In the genomic region with DNA sequence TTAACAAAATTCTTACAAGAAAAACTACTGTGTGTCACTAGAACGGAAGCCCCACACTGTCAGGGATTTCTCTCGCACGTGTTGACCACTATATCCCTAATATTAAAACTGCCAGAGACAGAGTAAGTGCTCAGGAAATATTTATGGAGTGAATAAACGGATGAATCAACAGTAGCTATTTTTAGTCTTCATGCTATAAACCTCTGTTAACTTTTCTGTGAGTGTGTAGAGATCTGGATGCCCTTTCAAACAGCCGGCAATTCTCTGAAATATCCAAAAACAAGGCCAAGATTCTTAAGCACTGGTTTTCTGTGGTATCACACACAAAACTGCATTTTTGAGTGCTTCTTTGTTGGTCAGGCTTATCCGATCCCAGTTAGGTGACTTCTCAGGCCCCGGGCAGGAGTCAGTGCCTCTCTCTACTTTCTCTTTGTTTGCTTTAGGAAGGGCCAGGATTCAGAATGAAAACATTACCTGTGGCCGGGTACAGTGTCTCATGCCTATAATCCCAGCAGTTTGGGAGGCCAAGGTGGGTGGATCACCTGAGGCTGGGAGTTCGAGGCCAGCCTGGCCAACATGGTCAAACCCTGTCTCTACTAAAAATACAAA, we compare ENCODE assay signal across 1 cellular context.
TF ChIP-seq lines count a peak whose summit lies in the region.

No MANE protein-coding gene starts in this region.

TF ChIP-seq in HepG2, 621 proteins besides CTCF, POLR2A, EP300 and RAD21 (continues in another document):
- TF ChIP-seq ZNF768 (CRISPR knock-in tag; IDR thresholded peaks at IDR 0.05) (no peak), SALL2 (CRISPR knock-in tag; IDR thresholded peaks at IDR 0.05) (no peak), XBP1 (CRISPR knock-in tag; IDR thresholded peaks at IDR 0.05) (no peak), SATB2 (CRISPR knock-in tag; IDR thresholded peaks at IDR 0.05) (no peak), ZNF121 (CRISPR knock-in tag; IDR thresholded peaks at IDR 0.05) (0 out of 2 replicates have a peak, but pooled peaks have one; percentile 27), ETV5 (CRISPR knock-in tag; IDR thresholded peaks at IDR 0.05; ENCODE audit: borderline replicate concordance) (no peak), KDM4B (CRISPR knock-in tag; IDR thresholded peaks at IDR 0.05) (no peak), ZBTB21 (CRISPR knock-in tag; IDR thresholded peaks at IDR 0.05) (no peak), POLR2G (IDR thresholded peaks at IDR 0.05; ENCODE audit: low read depth, low read length) (no peak), SIX1 (CRISPR knock-in tag; IDR thresholded peaks at IDR 0.05; ENCODE audit: borderline replicate concordance) (no peak), SIN3B (IDR thresholded peaks at IDR 0.05; ENCODE audit: low read length) (no peak), ARNT (IDR thresholded peaks at IDR 0.05) (no peak), ZNF317 (CRISPR knock-in tag; IDR thresholded peaks at IDR 0.05) (no peak), ZNF546 (CRISPR knock-in tag; conservative IDR thresholded peaks at IDR 0.05) (no peak), ARHGAP35 (CRISPR knock-in tag; IDR thresholded peaks at IDR 0.05; ENCODE audit: borderline replicate concordance) (no peak), NCOA5 (CRISPR knock-in tag; IDR thresholded peaks at IDR 0.05) (no peak), ZBTB7B (CRISPR knock-in tag; IDR thresholded peaks at IDR 0.05) (no peak), KLF13 (CRISPR knock-in tag; IDR thresholded peaks at IDR 0.05) (no peak), PPARG (CRISPR knock-in tag; conservative IDR thresholded peaks at IDR 0.05) (0 out of 2 replicates have a peak, but pooled peaks have one; percentile 30), PHF21A (CRISPR knock-in tag; IDR thresholded peaks at IDR 0.05) (peak; percentile 39; the same call in 1 of the 2 replicates), RBM39 (IDR thresholded peaks at IDR 0.05; ENCODE audit: low read depth, low read length, poor library complexity, severe bottlenecking) (no peak), ZFY (CRISPR knock-in tag; IDR thresholded peaks at IDR 0.05) (no peak), ZFP41 (CRISPR knock-in tag; IDR thresholded peaks at IDR 0.05; ENCODE audit: borderline replicate concordance) (no peak), KAT2B (IDR thresholded peaks at IDR 0.05; ENCODE audit: borderline replicate concordance, low read depth, low read length) (no peak), ZNF263 (CRISPR knock-in tag; IDR thresholded peaks at IDR 0.05) (no peak), NKX3-1 (CRISPR knock-in tag; IDR thresholded peaks at IDR 0.05) (no peak), KDM2A (CRISPR knock-in tag; IDR thresholded peaks at IDR 0.05; ENCODE audit: borderline replicate concordance, low read depth) (no peak), ZNF296 (CRISPR knock-in tag; conservative IDR thresholded peaks at IDR 0.05) (no peak), MAFF (IDR thresholded peaks at IDR 0.05; ENCODE audit: low read depth, low read length) (no peak)
- TF ChIP-seq, protein P1, sequence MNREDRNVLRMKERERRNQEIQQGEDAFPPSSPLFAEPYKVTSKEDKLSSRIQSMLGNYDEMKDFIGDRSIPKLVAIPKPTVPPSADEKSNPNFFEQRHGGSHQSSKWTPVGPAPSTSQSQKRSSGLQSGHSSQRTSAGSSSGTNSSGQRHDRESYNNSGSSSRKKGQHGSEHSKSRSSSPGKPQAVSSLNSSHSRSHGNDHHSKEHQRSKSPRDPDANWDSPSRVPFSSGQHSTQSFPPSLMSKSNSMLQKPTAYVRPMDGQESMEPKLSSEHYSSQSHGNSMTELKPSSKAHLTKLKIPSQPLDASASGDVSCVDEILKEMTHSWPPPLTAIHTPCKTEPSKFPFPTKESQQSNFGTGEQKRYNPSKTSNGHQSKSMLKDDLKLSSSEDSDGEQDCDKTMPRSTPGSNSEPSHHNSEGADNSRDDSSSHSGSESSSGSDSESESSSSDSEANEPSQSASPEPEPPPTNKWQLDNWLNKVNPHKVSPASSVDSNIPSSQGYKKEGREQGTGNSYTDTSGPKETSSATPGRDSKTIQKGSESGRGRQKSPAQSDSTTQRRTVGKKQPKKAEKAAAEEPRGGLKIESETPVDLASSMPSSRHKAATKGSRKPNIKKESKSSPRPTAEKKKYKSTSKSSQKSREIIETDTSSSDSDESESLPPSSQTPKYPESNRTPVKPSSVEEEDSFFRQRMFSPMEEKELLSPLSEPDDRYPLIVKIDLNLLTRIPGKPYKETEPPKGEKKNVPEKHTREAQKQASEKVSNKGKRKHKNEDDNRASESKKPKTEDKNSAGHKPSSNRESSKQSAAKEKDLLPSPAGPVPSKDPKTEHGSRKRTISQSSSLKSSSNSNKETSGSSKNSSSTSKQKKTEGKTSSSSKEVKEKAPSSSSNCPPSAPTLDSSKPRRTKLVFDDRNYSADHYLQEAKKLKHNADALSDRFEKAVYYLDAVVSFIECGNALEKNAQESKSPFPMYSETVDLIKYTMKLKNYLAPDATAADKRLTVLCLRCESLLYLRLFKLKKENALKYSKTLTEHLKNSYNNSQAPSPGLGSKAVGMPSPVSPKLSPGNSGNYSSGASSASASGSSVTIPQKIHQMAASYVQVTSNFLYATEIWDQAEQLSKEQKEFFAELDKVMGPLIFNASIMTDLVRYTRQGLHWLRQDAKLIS (CRISPR knock-in tag; IDR thresholded peaks at IDR 0.05): no peak
- TF ChIP-seq, protein P2, sequence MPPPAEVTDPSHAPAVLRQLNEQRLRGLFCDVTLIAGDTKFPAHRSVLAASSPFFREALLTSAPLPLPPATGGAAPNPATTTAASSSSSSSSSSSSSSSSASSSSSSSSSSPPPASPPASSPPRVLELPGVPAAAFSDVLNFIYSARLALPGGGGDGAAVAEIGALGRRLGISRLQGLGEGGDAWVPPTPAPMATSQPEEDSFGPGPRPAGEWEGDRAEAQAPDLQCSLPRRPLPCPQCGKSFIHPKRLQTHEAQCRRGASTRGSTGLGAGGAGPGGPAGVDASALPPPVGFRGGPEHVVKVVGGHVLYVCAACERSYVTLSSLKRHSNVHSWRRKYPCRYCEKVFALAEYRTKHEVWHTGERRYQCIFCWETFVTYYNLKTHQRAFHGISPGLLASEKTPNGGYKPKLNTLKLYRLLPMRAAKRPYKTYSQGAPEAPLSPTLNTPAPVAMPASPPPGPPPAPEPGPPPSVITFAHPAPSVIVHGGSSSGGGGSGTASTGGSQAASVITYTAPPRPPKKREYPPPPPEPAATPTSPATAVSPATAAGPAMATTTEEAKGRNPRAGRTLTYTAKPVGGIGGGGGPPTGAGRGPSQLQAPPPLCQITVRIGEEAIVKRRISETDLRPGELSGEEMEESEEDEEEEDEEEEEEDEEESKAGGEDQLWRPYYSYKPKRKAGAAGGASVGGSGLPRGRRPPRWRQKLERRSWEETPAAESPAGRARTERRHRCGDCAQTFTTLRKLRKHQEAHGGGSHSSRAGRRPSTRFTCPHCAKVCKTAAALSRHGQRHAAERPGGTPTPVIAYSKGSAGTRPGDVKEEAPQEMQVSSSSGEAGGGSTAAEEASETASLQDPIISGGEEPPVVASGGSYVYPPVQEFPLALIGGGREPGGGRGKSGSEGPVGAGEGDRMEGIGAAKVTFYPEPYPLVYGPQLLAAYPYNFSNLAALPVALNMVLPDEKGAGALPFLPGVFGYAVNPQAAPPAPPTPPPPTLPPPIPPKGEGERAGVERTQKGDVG (CRISPR knock-in tag; IDR thresholded peaks at IDR 0.05; ENCODE audit: borderline replicate concordance): no peak
- TF ChIP-seq, protein P3, sequence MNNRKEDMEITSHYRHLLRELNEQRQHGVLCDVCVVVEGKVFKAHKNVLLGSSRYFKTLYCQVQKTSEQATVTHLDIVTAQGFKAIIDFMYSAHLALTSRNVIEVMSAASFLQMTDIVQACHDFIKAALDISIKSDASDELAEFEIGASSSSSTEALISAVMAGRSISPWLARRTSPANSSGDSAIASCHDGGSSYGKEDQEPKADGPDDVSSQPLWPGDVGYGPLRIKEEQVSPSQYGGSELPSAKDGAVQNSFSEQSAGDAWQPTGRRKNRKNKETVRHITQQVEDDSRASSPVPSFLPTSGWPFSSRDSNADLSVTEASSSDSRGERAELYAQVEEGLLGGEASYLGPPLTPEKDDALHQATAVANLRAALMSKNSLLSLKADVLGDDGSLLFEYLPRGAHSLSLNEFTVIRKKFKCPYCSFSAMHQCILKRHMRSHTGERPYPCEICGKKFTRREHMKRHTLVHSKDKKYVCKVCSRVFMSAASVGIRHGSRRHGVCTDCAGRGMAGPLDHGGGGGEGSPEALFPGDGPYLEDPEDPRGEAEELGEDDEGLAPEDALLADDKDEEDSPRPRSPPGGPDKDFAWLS (CRISPR knock-in tag; IDR thresholded peaks at IDR 0.05; ENCODE audit: borderline replicate concordance): no peak
- TF ChIP-seq, protein P4, sequence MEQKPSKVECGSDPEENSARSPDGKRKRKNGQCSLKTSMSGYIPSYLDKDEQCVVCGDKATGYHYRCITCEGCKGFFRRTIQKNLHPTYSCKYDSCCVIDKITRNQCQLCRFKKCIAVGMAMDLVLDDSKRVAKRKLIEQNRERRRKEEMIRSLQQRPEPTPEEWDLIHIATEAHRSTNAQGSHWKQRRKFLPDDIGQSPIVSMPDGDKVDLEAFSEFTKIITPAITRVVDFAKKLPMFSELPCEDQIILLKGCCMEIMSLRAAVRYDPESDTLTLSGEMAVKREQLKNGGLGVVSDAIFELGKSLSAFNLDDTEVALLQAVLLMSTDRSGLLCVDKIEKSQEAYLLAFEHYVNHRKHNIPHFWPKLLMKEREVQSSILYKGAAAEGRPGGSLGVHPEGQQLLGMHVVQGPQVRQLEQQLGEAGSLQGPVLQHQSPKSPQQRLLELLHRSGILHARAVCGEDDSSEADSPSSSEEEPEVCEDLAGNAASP (CRISPR knock-in tag; IDR thresholded peaks at IDR 0.05; ENCODE audit: borderline replicate concordance): no peak
- TF ChIP-seq, protein P5, sequence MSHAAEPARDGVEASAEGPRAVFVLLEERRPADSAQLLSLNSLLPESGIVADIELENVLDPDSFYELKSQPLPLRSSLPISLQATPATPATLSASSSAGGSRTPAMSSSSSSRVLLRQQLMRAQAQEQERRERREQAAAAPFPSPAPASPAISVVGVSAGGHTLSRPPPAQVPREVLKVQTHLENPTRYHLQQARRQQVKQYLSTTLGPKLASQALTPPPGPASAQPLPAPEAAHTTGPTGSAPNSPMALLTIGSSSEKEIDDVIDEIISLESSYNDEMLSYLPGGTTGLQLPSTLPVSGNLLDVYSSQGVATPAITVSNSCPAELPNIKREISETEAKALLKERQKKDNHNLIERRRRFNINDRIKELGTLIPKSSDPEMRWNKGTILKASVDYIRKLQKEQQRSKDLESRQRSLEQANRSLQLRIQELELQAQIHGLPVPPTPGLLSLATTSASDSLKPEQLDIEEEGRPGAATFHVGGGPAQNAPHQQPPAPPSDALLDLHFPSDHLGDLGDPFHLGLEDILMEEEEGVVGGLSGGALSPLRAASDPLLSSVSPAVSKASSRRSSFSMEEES (CRISPR knock-in tag; IDR thresholded peaks at IDR 0.05): no peak
- TF ChIP-seq, protein P6, sequence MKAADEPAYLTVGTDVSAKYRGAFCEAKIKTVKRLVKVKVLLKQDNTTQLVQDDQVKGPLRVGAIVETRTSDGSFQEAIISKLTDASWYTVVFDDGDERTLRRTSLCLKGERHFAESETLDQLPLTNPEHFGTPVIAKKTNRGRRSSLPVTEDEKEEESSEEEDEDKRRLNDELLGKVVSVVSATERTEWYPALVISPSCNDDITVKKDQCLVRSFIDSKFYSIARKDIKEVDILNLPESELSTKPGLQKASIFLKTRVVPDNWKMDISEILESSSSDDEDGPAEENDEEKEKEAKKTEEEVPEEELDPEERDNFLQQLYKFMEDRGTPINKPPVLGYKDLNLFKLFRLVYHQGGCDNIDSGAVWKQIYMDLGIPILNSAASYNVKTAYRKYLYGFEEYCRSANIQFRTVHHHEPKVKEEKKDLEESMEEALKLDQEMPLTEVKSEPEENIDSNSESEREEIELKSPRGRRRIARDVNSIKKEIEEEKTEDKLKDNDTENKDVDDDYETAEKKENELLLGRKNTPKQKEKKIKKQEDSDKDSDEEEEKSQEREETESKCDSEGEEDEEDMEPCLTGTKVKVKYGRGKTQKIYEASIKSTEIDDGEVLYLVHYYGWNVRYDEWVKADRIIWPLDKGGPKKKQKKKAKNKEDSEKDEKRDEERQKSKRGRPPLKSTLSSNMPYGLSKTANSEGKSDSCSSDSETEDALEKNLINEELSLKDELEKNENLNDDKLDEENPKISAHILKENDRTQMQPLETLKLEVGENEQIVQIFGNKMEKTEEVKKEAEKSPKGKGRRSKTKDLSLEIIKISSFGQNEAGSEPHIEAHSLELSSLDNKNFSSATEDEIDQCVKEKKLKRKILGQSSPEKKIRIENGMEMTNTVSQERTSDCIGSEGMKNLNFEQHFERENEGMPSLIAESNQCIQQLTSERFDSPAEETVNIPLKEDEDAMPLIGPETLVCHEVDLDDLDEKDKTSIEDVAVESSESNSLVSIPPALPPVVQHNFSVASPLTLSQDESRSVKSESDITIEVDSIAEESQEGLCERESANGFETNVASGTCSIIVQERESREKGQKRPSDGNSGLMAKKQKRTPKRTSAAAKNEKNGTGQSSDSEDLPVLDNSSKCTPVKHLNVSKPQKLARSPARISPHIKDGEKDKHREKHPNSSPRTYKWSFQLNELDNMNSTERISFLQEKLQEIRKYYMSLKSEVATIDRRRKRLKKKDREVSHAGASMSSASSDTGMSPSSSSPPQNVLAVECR (CRISPR knock-in tag; IDR thresholded peaks at IDR 0.05; ENCODE audit: borderline replicate concordance): no peak
- TF ChIP-seq, protein P7, sequence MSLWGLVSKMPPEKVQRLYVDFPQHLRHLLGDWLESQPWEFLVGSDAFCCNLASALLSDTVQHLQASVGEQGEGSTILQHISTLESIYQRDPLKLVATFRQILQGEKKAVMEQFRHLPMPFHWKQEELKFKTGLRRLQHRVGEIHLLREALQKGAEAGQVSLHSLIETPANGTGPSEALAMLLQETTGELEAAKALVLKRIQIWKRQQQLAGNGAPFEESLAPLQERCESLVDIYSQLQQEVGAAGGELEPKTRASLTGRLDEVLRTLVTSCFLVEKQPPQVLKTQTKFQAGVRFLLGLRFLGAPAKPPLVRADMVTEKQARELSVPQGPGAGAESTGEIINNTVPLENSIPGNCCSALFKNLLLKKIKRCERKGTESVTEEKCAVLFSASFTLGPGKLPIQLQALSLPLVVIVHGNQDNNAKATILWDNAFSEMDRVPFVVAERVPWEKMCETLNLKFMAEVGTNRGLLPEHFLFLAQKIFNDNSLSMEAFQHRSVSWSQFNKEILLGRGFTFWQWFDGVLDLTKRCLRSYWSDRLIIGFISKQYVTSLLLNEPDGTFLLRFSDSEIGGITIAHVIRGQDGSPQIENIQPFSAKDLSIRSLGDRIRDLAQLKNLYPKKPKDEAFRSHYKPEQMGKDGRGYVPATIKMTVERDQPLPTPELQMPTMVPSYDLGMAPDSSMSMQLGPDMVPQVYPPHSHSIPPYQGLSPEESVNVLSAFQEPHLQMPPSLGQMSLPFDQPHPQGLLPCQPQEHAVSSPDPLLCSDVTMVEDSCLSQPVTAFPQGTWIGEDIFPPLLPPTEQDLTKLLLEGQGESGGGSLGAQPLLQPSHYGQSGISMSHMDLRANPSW (CRISPR knock-in tag; IDR thresholded peaks at IDR 0.05; ENCODE audit: borderline replicate concordance): no peak
- TF ChIP-seq, protein P8, sequence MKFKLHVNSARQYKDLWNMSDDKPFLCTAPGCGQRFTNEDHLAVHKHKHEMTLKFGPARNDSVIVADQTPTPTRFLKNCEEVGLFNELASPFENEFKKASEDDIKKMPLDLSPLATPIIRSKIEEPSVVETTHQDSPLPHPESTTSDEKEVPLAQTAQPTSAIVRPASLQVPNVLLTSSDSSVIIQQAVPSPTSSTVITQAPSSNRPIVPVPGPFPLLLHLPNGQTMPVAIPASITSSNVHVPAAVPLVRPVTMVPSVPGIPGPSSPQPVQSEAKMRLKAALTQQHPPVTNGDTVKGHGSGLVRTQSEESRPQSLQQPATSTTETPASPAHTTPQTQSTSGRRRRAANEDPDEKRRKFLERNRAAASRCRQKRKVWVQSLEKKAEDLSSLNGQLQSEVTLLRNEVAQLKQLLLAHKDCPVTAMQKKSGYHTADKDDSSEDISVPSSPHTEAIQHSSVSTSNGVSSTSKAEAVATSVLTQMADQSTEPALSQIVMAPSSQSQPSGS (CRISPR knock-in tag; IDR thresholded peaks at IDR 0.05): no peak
